8 cellular contexts compared by ENCODE assay signal in the genomic region with DNA sequence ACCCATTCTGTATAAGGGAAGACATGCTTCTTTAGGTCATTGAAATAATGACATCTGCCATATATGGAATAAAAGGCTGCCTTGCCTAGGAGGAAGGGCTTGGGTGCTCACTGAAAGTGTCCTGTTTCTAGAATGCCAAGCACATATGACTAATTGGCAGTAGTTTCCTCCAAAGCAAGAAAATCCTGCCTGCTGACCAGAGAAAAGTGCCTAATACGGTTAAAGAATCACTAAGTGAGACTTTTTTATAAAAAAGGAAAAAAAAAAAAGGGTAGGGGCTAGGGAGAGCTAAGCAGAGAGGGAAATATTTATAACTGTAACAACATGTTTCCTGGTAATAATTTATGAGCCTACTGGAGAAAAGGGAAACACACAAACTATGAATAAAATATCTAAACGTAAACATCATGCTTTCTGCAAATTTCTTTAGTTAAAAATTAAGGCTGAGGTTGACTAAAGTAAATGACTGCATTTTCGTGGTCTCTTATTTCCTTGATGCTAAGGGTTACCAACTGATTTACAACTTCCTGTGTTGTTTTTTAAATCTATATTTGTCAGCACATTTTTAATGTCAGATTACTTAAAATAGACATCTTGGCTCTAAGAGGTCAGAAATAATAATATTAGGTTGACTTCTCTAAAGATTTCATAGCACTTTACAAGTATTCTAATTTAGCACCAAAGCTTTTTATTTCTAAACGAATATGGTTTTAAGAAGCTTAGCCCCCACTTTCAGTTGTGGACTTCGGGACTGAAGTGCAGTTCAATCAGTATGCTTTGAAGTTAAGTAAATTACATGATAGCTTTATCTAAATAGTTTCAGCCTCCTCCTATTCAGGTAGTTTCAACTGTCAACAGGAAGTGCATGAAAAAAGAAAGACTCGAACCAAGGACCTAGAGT.
DNase-seq lines count a peak whose midpoint lies in the region; ATAC-seq, FAIRE-seq and TF ChIP-seq lines count a peak whose summit lies in the region.

No MANE protein-coding gene starts in this region.

- H3K4me1 Mint-ChIP-seq in nephron progenitor cell, result peaks cover 44% of the 10 kb centered on the region

- peak; percentile 52 for ATAC-seq in GM19467 (IDR thresholded peaks at IDR 0.05; ENCODE audit: unreplicated experiment)
- no peak for ATAC-seq in GM19455 (IDR thresholded peaks at IDR 0.05; ENCODE audit: unreplicated experiment)

- no peaks in the 10 kb centered on the region for H3K36me3 ChIP-seq in bronchial epithelial cell (ENCODE audit: control insufficient read depth, insufficient read depth, low read length)

- no peaks in the 10 kb centered on the region for H3K9me3 Mint-ChIP-seq in nephron progenitor cell

- TF ChIP-seq CTCF in bronchial epithelial cell (IDR thresholded peaks at IDR 0.05; ENCODE audit: insufficient read depth, low read length, severe bottlenecking) (no peak), nephron progenitor cell (IDR thresholded peaks at IDR 0.05) (no peak)

- H3K27me3 Mint-ChIP-seq in nephron progenitor cell (ENCODE audit: low read depth, poor library complexity), result no peaks in the 10 kb centered on the region

- no peak for FAIRE-seq in bronchial epithelial cell (lab: Jason Lieb, UNC)

- H3K27me3 ChIP-seq in bronchial epithelial cell (ENCODE audit: control insufficient read depth, insufficient read depth, low read length), result no peaks in the 10 kb centered on the region

- no peak for TF ChIP-seq RAD21 in Ishikawa (IDR thresholded peaks at IDR 0.05; ENCODE audit: low read depth)

- no peak overlapping the region for H3K4me3 ChIP-seq in bronchial epithelial cell (ENCODE audit: low read depth, low read length)

- H3K36me3 Mint-ChIP-seq in nephron progenitor cell (ENCODE audit: low read depth), result no peaks in the 10 kb centered on the region

- no peak for TF ChIP-seq EP300 in Ishikawa (IDR thresholded peaks at IDR 0.05; ENCODE audit: borderline replicate concordance)

- peak overlapping the region; percentile 27 for H3K27ac Mint-ChIP-seq in nephron progenitor cell

- peak; percentile 3 for DNase-seq in CD1c-positive myeloid dendritic cell (ENCODE audit: extremely low spot score)
- peak; percentile 76 for DNase-seq in bronchial epithelial cell (ENCODE audit: low read depth)
- DNase-seq in nephron progenitor cell, result no peak
- no peak for DNase-seq in SKM-1 (lab: John Stamatoyannopoulos, UW; ENCODE audit: unreplicated experiment)
- no peak for DNase-seq in NCI-H2107 treated with DMSO at 0.1 percent for 48 hours (lab: John Stamatoyannopoulos, UW; ENCODE audit: unreplicated experiment)

- H3K4me3 Mint-ChIP-seq in nephron progenitor cell, result no peak overlapping the region

TF ChIP-seq in Ishikawa, 13 proteins besides CTCF, POLR2A, EP300 and RAD21:
- no peak for TF ChIP-seq NFIC (IDR thresholded peaks at IDR 0.05)
- peak; percentile 14; the same call in 1 of the 2 replicates for TF ChIP-seq FOXM1 (IDR thresholded peaks at IDR 0.05; ENCODE audit: borderline replicate concordance, low read depth)

Comparison
In these comparisons a context has a peak if more than half of its experiments do, and no peak if none do; other contexts are left out.
1. DNase-seq: peak in CD1c-positive myeloid dendritic cell (single experiment) and bronchial epithelial cell (single experiment); none in nephron progenitor cell (single experiment), SKM-1 (single experiment) and NCI-H2107 treated with DMSO at 0.1 percent for 48 hours (single experiment).